ENCODE assay signal across 14 cellular contexts in genomic region chr9:121197135-121197534, GRCh38. TPM values are rescaled to one million over a fixed set of nuclear protein-coding genes. Genes with fewer than 3 reads are reported as not detected.
DNase-seq lines count a peak whose midpoint lies in the region; ATAC-seq and TF ChIP-seq lines count a peak whose summit lies in the region.
"Had no signal": no experiment of that assay in that cellular context is flagged by ENCODE, and none has a peak within 500 bp of the region (broad histone marks: within the 10 kb centered on the region; RNA-seq: fewer than 3 reads in every experiment).

No MANE protein-coding gene starts in this region.

- intact Hi-C loops in CD4-positive, alpha-beta memory T cell (cut with micrococcal nuclease) = no loop called here
- intact Hi-C loops in MCF 10A (cut with micrococcal nuclease) = no loop called here

- peaks cover 0 to 20% of the 10 kb centered on the region in 2 donors for H3K36me3 Mint-ChIP-seq in CD4-positive, alpha-beta memory T cell
- H3K36me3 Mint-ChIP-seq in MCF 10A (ENCODE audit: insufficient read depth, unreplicated experiment) (peaks cover 5% of the 10 kb centered on the region), naive B cell (no peaks in the 10 kb centered on the region)

- no peak for TF ChIP-seq CTCF in KMS-11 (conservative IDR thresholded peaks at IDR 0.05; ENCODE audit: low read depth, low read length)
- TF ChIP-seq CTCF in MCF 10A (IDR thresholded peaks at IDR 0.05; ENCODE audit: unreplicated experiment) = peak; percentile 15

- BruUV-seq in MCF 10A (replicated peaks; lab: Mats Ljungman, UMichigan) = no TSS peak

- peaks cover 69% of the 10 kb centered on the region for H4K20me1 ChIP-seq in KMS-11 (ENCODE audit: insufficient read depth)

- no peak overlapping the region for H2AFZ ChIP-seq in KMS-11 (ENCODE audit: low read depth)

- peaks cover 94% of the 10 kb centered on the region for H3K79me2 ChIP-seq in KMS-11 (ENCODE audit: insufficient read depth, low read depth)

- DNase-seq in CD4-positive, alpha-beta memory T cell = no peak
- DNase-seq in MCF 10A (ENCODE audit: unreplicated experiment) (no peak), naive B cell (no peak)
- DNase-seq in activated CD4-positive, CD25-positive, alpha-beta regulatory T cell treated with anti-CD3 and anti-CD28 coated beads, Interleukin-2, amount 50 U/mL, for 72 hours = no peak
- DNase-seq: Caco-2, MG63, NCI-H2171 treated with DMSO at 0.1 percent for 48 hours, thyroid gland had no signal

- H3K9me3 Mint-ChIP-seq in CD4-positive, alpha-beta memory T cell = peaks cover 0 to 5% (median 0%) of the 10 kb centered on the region in 8 donors
- H3K9me3 Mint-ChIP-seq in MCF 10A (ENCODE audit: unreplicated experiment) = no peaks in the 10 kb centered on the region
- H3K9me3 Mint-ChIP-seq in naive B cell = no peaks in the 10 kb centered on the region
- H3K9me3 Mint-ChIP-seq: dendritic cell treated with granulocyte-macrophage colony-stimulating factor and Interleukin-4, amounts not matched to agents 40 ng/mL and 50 ng/mL, for 4 days had no signal

- no peak overlapping the region for H3K27ac ChIP-seq in CD4-positive, alpha-beta memory T cell (ENCODE audit: low read depth, low read length)
- H3K27ac ChIP-seq in KMS-11 = no peak overlapping the region
- H3K27ac ChIP-seq: HL-60, thyroid gland had no signal

- peaks cover 60 to 94% (median 73%) of the 10 kb centered on the region in 4 donors for H3K4me1 Mint-ChIP-seq in CD4-positive, alpha-beta memory T cell
- H3K4me1 Mint-ChIP-seq in MCF 10A (ENCODE audit: insufficient read depth, unreplicated experiment) (peaks cover 55% of the 10 kb centered on the region), naive B cell (peaks cover 61 to 74% (median 69%) of the 10 kb centered on the region in 3 donors)

- no peaks in the 10 kb centered on the region for H3K9me3 ChIP-seq in CD4-positive, alpha-beta memory T cell (ENCODE audit: control insufficient read depth in 1 of 2, low read length in 2 of 2)
- H3K9me3 ChIP-seq: Caco-2, MG63, thyroid gland had no signal

- H3K4me3 Mint-ChIP-seq in CD4-positive, alpha-beta memory T cell = peak overlapping the region in 6 of 8 donors; percentile 42 to 82 (median 69)
- H3K4me3 Mint-ChIP-seq in MCF 10A (ENCODE audit: unreplicated experiment) (peak overlapping the region; percentile 30), naive B cell (peak overlapping the region in 6 of 8 donors; percentile 32 to 93 (median 62))
- H3K4me3 Mint-ChIP-seq: dendritic cell treated with granulocyte-macrophage colony-stimulating factor and Interleukin-4, amounts not matched to agents 40 ng/mL and 50 ng/mL, for 4 days had no signal

- H3K4me1 ChIP-seq in CD4-positive, alpha-beta memory T cell (ENCODE audit: insufficient read depth, low read length) = peaks cover 84% of the 10 kb centered on the region
- H3K4me1 ChIP-seq in KMS-11 (ENCODE audit: low read depth, poor library complexity, severe bottlenecking) = peaks cover 77% of the 10 kb centered on the region

- POLR2A ChIA-PET in CD4-positive, alpha-beta memory T cell (lab: Charles Lee; ENCODE audit: partially characterized antibody) = no interaction called here
- POLR2A ChIA-PET in MCF 10A (lab: Yijun Ruan, JAX) = interaction anchor here (1.0 to 3.7 kb wide), 3 partner anchors 42 to 90 kb away, joined by 6 to 16 read pairs (median 7); no protein-coding TSS in a partner anchor

- H3K36me3 ChIP-seq in CD4-positive, alpha-beta memory T cell (ENCODE audit: insufficient read depth, low read length) = no peaks in the 10 kb centered on the region
- H3K36me3 ChIP-seq in KMS-11 (ENCODE audit: insufficient read depth) = no peaks in the 10 kb centered on the region
- H3K36me3 ChIP-seq: thyroid gland had no signal

- CTCF ChIA-PET in CD4-positive, alpha-beta memory T cell (lab: Charles Lee; ENCODE audit: partially characterized antibody) = interaction anchor here (0.8 kb wide), 1 partner anchor 16 kb away, joined by 3 read pairs; no protein-coding TSS in a partner anchor
- CTCF ChIA-PET in MCF 10A (lab: Yijun Ruan, JAX) = interaction anchor here (0.5 to 0.9 kb wide), 2 partner anchors 80 to 202 kb away, joined by 3 to 4 read pairs; no protein-coding TSS in a partner anchor

- no peaks in the 10 kb centered on the region for H3K27me3 Mint-ChIP-seq in CD4-positive, alpha-beta memory T cell
- H3K27me3 Mint-ChIP-seq in MCF 10A (ENCODE audit: insufficient read depth, unreplicated experiment) (no peaks in the 10 kb centered on the region), naive B cell (no peaks in the 10 kb centered on the region)
- H3K27me3 Mint-ChIP-seq: dendritic cell treated with granulocyte-macrophage colony-stimulating factor and Interleukin-4, amounts not matched to agents 40 ng/mL and 50 ng/mL, for 4 days had no signal

- peak overlapping the region in 3 of 7 donors; percentile 26 to 69 (median 38) for H3K27ac Mint-ChIP-seq in CD4-positive, alpha-beta memory T cell
- H3K27ac Mint-ChIP-seq in MCF 10A (ENCODE audit: low read depth, unreplicated experiment) (peak overlapping the region; percentile 83), naive B cell (peak overlapping the region in 2 of 6 donors; percentile 55 to 78)
- H3K27ac Mint-ChIP-seq: dendritic cell treated with granulocyte-macrophage colony-stimulating factor and Interleukin-4, amounts not matched to agents 40 ng/mL and 50 ng/mL, for 4 days had no signal

- no peak overlapping the region for H3K9ac ChIP-seq in KMS-11

- H3K27me3 ChIP-seq in CD4-positive, alpha-beta memory T cell (ENCODE audit: insufficient read depth, low read length) = no peaks in the 10 kb centered on the region
- H3K27me3 ChIP-seq in KMS-11 (ENCODE audit: insufficient read depth, low read depth) = no peaks in the 10 kb centered on the region
- H3K27me3 ChIP-seq: MG63, thyroid gland had no signal

- peak overlapping the region; percentile 69 for H3K4me2 ChIP-seq in KMS-11

- ATAC-seq in naive B cell (ENCODE audit: low read depth in 2 of 2) (no peak), GM18502 (IDR thresholded peaks at IDR 0.05; ENCODE audit: poor library complexity, unreplicated experiment) (no peak), HG03432 (IDR thresholded peaks at IDR 0.05; ENCODE audit: unreplicated experiment) (no peak), HG02623 (IDR thresholded peaks at IDR 0.05; ENCODE audit: unreplicated experiment) (no peak)

- H3K4me3 ChIP-seq in CD4-positive, alpha-beta memory T cell (ENCODE audit: low read length in 2 of 2) = no peak overlapping the region
- H3K4me3 ChIP-seq in KMS-11 (IDR thresholded peaks at IDR 0.05; ENCODE audit: insufficient read depth, low read depth, low read length) = no peak overlapping the region
- H3K4me3 ChIP-seq: MG63, thyroid gland had no signal

RNA-seq across cellular contexts. Expression of gene RAB14, which starts 4.5 kb away (rescaled TPM):
- 10 to 100 TPM; 65.5 to 68.1 TPM for total RNA-seq in CD4-positive, alpha-beta memory T cell
- 10 to 100 TPM; 34.8 to 54.0 TPM for polyA plus RNA-seq in CD4-positive, alpha-beta memory T cell
- 65.8 and 77.0 TPM in 2 replicates for total RNA-seq in MCF 10A (2022)
- polyA plus RNA-seq in naive B cell (ENCODE audit: low read depth in 6 of 6) = 10 to 100 TPM; 42.2 to 49.1 (median 44.8) TPM
